Comparison of ENCODE assay signal across 8 cellular contexts in the genomic region with DNA sequence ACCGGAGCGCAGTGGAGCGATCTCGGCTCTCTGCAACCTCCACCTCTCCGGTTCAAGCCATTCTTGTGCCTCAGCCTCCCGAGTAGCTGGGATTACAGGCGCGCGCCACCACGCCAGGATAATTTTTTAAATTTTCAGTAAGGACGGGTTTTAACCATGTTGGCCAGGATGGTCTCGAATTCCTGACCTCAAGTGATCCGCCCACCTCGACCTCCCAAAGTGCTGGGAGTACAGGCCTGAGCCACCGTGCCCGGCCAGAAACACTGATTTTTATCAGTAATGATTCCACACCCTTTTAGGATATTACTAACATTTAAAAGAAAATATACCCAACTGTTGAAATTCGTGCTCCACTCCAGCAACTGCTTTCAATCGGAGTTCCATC. TPM values are rescaled to one million over a fixed set of nuclear protein-coding genes. Genes with fewer than 3 reads are reported as not detected.
DNase-seq lines count a peak whose midpoint lies in the region; ATAC-seq and TF ChIP-seq lines count a peak whose summit lies in the region.

No MANE protein-coding gene starts in this region.

- ATAC-seq in activated naive CD8-positive, alpha-beta T cell treated with anti-CD3 and anti-CD28 coated beads, Interleukin-2, amount 50 U/mL, for 24 hours: no peak

- peak overlapping the region; percentile 70 for H3K4me3 ChIP-seq in kidney epithelial cell (ENCODE audit: low read depth, low read length)

- peak overlapping the region; percentile 80 for H3K4me3 Mint-ChIP-seq in T-helper 2 cell treated with Interferon-gamma antibody and Interleukin-4, amounts not matched to agents 5 μg/mL and 100 μg/mL, for 36 hours
- peak overlapping the region; percentile 78 for H3K4me3 Mint-ChIP-seq in activated naive CD8-positive, alpha-beta T cell treated with anti-CD3 and anti-CD28 coated beads, Interleukin-2, amount 50 U/mL, for 24 hours

- peaks cover 19% of the 10 kb centered on the region for H3K27me3 Mint-ChIP-seq in T-helper 2 cell treated with Interferon-gamma antibody and Interleukin-4, amounts not matched to agents 5 μg/mL and 100 μg/mL, for 36 hours (ENCODE audit: low read depth)
- peaks cover 32% of the 10 kb centered on the region for H3K27me3 Mint-ChIP-seq in activated naive CD8-positive, alpha-beta T cell treated with anti-CD3 and anti-CD28 coated beads, Interleukin-2, amount 50 U/mL, for 24 hours

- peaks cover 15% of the 10 kb centered on the region for H3K4me1 Mint-ChIP-seq in T-helper 2 cell treated with Interferon-gamma antibody and Interleukin-4, amounts not matched to agents 5 μg/mL and 100 μg/mL, for 36 hours (ENCODE audit: low read depth)
- H3K4me1 Mint-ChIP-seq in activated naive CD8-positive, alpha-beta T cell treated with anti-CD3 and anti-CD28 coated beads, Interleukin-2, amount 50 U/mL, for 24 hours: peaks cover 15% of the 10 kb centered on the region

- H3K36me3 ChIP-seq in kidney epithelial cell (ENCODE audit: control insufficient read depth, insufficient read depth, low read length): no peaks in the 10 kb centered on the region

- DNase-seq in T-helper 2 cell treated with Interferon-gamma antibody and Interleukin-4, amounts not matched to agents 5 μg/mL and 100 μg/mL, for 36 hours (ENCODE audit: low spot score): no peak
- DNase-seq in T-helper 2 cell (no peak), kidney epithelial cell (ENCODE audit: low read depth) (no peak), substantia nigra (lab: John Stamatoyannopoulos, UW) (peak in 1 of 49 donors; percentile 5), GM03348 (ENCODE audit: low spot score) (no peak), activated gamma-delta T cell treated with Interleukin-2 at 50 U/mL for 16 hours (no peak), NCI-H1417 treated with DMSO at 0.1 percent for 48 hours (lab: John Stamatoyannopoulos, UW) (no peak)
- no peak for DNase-seq in activated naive CD8-positive, alpha-beta T cell treated with anti-CD3 and anti-CD28 coated beads, Interleukin-2, amount 50 U/mL, for 24 hours

- H3K9me3 Mint-ChIP-seq in T-helper 2 cell treated with Interferon-gamma antibody and Interleukin-4, amounts not matched to agents 5 μg/mL and 100 μg/mL, for 36 hours: peaks cover 3% of the 10 kb centered on the region
- peaks cover 18% of the 10 kb centered on the region for H3K9me3 Mint-ChIP-seq in activated naive CD8-positive, alpha-beta T cell treated with anti-CD3 and anti-CD28 coated beads, Interleukin-2, amount 50 U/mL, for 24 hours

- H3K27ac Mint-ChIP-seq in T-helper 2 cell treated with Interferon-gamma antibody and Interleukin-4, amounts not matched to agents 5 μg/mL and 100 μg/mL, for 36 hours: no peak overlapping the region
- no peak overlapping the region for H3K27ac Mint-ChIP-seq in activated naive CD8-positive, alpha-beta T cell treated with anti-CD3 and anti-CD28 coated beads, Interleukin-2, amount 50 U/mL, for 24 hours

- H3K27me3 ChIP-seq in kidney epithelial cell (ENCODE audit: control insufficient read depth, insufficient read depth, low read length): no peaks in the 10 kb centered on the region

- TF ChIP-seq CTCF in kidney epithelial cell (IDR thresholded peaks at IDR 0.05; ENCODE audit: insufficient read depth, low read length, poor library complexity, severe bottlenecking): no peak

- H3K27ac ChIP-seq in substantia nigra (ENCODE audit: low read depth, low read length, poor library complexity, severe bottlenecking): peak overlapping the region; percentile 55

- H3K36me3 Mint-ChIP-seq in T-helper 2 cell treated with Interferon-gamma antibody and Interleukin-4, amounts not matched to agents 5 μg/mL and 100 μg/mL, for 36 hours (ENCODE audit: low read depth): peaks cover 5% of the 10 kb centered on the region
- H3K36me3 Mint-ChIP-seq in activated naive CD8-positive, alpha-beta T cell treated with anti-CD3 and anti-CD28 coated beads, Interleukin-2, amount 50 U/mL, for 24 hours (ENCODE audit: low read depth): peaks cover 8% of the 10 kb centered on the region

RNA-seq across cellular contexts. Expression of a gene that starts 0.5 kb away (rescaled TPM):
- 1.0 and 3.8 TPM in 2 replicates for total RNA-seq in kidney epithelial cell
